8 cellular contexts compared by ENCODE assay signal in the genomic region with DNA sequence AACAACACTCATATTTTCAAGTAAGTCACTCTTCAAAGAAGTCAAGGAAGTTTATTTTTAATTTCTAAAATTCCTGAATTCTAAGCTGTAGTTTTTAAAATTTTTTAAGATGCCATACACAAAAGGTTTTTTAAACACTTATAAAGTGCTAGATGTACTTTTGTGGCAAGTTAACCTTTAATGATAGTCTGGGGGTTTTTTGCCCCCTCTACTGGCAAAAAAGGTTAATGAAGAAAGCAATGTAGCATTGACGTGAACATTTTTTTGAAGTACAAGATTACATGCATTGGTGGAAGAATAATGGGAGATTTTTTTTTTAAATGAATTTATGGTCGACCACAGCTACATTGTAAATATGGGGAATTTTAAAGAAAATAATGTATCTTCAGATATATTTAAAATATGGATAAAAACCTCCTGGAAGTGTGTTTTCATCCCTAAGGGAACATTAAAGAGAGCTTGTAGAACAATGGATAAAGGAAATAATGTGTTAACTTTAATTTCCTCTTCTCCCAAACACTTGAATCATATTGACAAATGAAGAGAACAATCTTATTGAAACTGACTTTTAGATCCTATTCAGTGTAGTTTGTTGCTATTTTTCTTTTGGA. TPM values are rescaled to one million over a fixed set of nuclear protein-coding genes. Genes with fewer than 3 reads are reported as not detected.
DNase-seq lines count a peak whose midpoint lies in the region; ATAC-seq and TF ChIP-seq lines count a peak whose summit lies in the region.

No MANE protein-coding gene starts in this region.

- no peaks in the 10 kb centered on the region for H3K27me3 ChIP-seq in stomach

- H3K4me1 ChIP-seq in stomach: peaks cover 13 to 94% (median 51%) of the 10 kb centered on the region in 4 donors

- no peak overlapping the region for H3K4me3 ChIP-seq in stomach

- no peaks in the 10 kb centered on the region for H3K27me3 Mint-ChIP-seq in T-helper 17 cell
- no peaks in the 10 kb centered on the region for H3K27me3 Mint-ChIP-seq in activated T-helper 1 cell treated with anti-CD3 and anti-CD28 coated beads, Interleukin-12 subunit alpha, Interleukin-12 subunit beta, Interleukin-2, Interleukin-4 antibody, amounts not matched to agents 30 ng/mL and 10 ng/mL and 1 ng/mL, durations not matched to agents 14 hours and 24 hours and 36 hours (ENCODE audit: insufficient read depth)

- H3K4me3 Mint-ChIP-seq in T-helper 17 cell: no peak overlapping the region
- no peak overlapping the region for H3K4me3 Mint-ChIP-seq in activated T-helper 1 cell treated with anti-CD3 and anti-CD28 coated beads, Interleukin-12 subunit alpha, Interleukin-12 subunit beta, Interleukin-2, Interleukin-4 antibody, amounts not matched to agents 30 ng/mL and 10 ng/mL and 1 ng/mL, durations not matched to agents 14 hours and 24 hours and 36 hours

- 5 to 11% (median 7%) methylated on average over 2 of the region's 2 CpGs for WGBS in stomach, 5 donors

- peak; percentile 10 to 59 for DNase-seq in NCI-H524 (lab: John Stamatoyannopoulos, UW)
- no peak for DNase-seq in NCI-H524 treated with DMSO at 0.1 percent for 48 hours (lab: John Stamatoyannopoulos, UW)
- DNase-seq in T-helper 17 cell: no peak
- peak; percentile 29 for DNase-seq in globus pallidus (ENCODE audit: low spot score)
- no peak for DNase-seq in stomach
- no peak for DNase-seq in T1000 (lab: John Stamatoyannopoulos, UW)
- DNase-seq in activated T-helper 1 cell treated with anti-CD3 and anti-CD28 coated beads, Interleukin-12 subunit alpha, Interleukin-12 subunit beta, Interleukin-2, Interleukin-4 antibody, amounts not matched to agents 30 ng/mL and 10 ng/mL and 1 ng/mL, durations not matched to agents 14 hours and 24 hours and 36 hours (ENCODE audit: low spot score): no peak

- ATAC-seq in HG03280 (IDR thresholded peaks at IDR 0.05; ENCODE audit: unreplicated experiment) (peak; percentile 50), T-helper 17 cell (peak; percentile 54)

- peaks cover 24 to 70% (median 61%) of the 10 kb centered on the region in 4 donors for H3K36me3 ChIP-seq in stomach

- TF ChIP-seq CTCF in stomach (IDR thresholded peaks at IDR 0.05): peak in 4 of 7 experiments; percentile 25 to 47 (median 40)

- no peak for TF ChIP-seq POLR2A in stomach (IDR thresholded peaks at IDR 0.05)

- TF ChIP-seq EP300 in stomach (IDR thresholded peaks at IDR 0.05): no peak

- peaks cover 9% of the 10 kb centered on the region for H3K4me1 Mint-ChIP-seq in T-helper 17 cell
- peaks cover 21% of the 10 kb centered on the region for H3K4me1 Mint-ChIP-seq in activated T-helper 1 cell treated with anti-CD3 and anti-CD28 coated beads, Interleukin-12 subunit alpha, Interleukin-12 subunit beta, Interleukin-2, Interleukin-4 antibody, amounts not matched to agents 30 ng/mL and 10 ng/mL and 1 ng/mL, durations not matched to agents 14 hours and 24 hours and 36 hours (ENCODE audit: low read depth)

- intact Hi-C loops in stomach (cut with DNase I; ENCODE audit: low total_unique reads): no loop called here
- intact Hi-C loops in activated T-helper 1 cell treated with anti-CD3 and anti-CD28 coated beads, Interleukin-12 subunit alpha, Interleukin-12 subunit beta, Interleukin-2, Interleukin-4 antibody, amounts not matched to agents 30 ng/mL and 10 ng/mL and 1 ng/mL, durations not matched to agents 14 hours and 24 hours and 36 hours (cut with micrococcal nuclease): loop anchor here (1.0 kb wide), 3 partner anchors 12 to 827 kb away; no protein-coding TSS in a partner anchor

- no peak overlapping the region for H3K27ac Mint-ChIP-seq in T-helper 17 cell
- H3K27ac Mint-ChIP-seq in activated T-helper 1 cell treated with anti-CD3 and anti-CD28 coated beads, Interleukin-12 subunit alpha, Interleukin-12 subunit beta, Interleukin-2, Interleukin-4 antibody, amounts not matched to agents 30 ng/mL and 10 ng/mL and 1 ng/mL, durations not matched to agents 14 hours and 24 hours and 36 hours: no peak overlapping the region

- H3K27ac ChIP-seq in stomach: peak overlapping the region in 1 of 5 donors; percentile 16

- H3K9me3 ChIP-seq in T-helper 17 cell (ENCODE audit: control insufficient read depth, low read length, poor library complexity, severe bottlenecking) (no peaks in the 10 kb centered on the region), stomach (no peaks in the 10 kb centered on the region)

- no peaks in the 10 kb centered on the region for H3K9me3 Mint-ChIP-seq in activated T-helper 1 cell treated with anti-CD3 and anti-CD28 coated beads, Interleukin-12 subunit alpha, Interleukin-12 subunit beta, Interleukin-2, Interleukin-4 antibody, amounts not matched to agents 30 ng/mL and 10 ng/mL and 1 ng/mL, durations not matched to agents 14 hours and 24 hours and 36 hours

- H3K36me3 Mint-ChIP-seq in T-helper 17 cell (ENCODE audit: low read depth): peaks cover 11% of the 10 kb centered on the region
- H3K36me3 Mint-ChIP-seq in activated T-helper 1 cell treated with anti-CD3 and anti-CD28 coated beads, Interleukin-12 subunit alpha, Interleukin-12 subunit beta, Interleukin-2, Interleukin-4 antibody, amounts not matched to agents 30 ng/mL and 10 ng/mL and 1 ng/mL, durations not matched to agents 14 hours and 24 hours and 36 hours (ENCODE audit: low read depth): peaks cover 52% of the 10 kb centered on the region

RNA-seq across cellular contexts. Expression of a gene that starts 12.6 kb away (rescaled TPM):
- 10 to 100 TPM; 32.9 to 77.1 TPM for total RNA-seq in T-helper 17 cell
- total RNA-seq in stomach: 100 to 1,000 TPM in 4 of 5 donors, 10 to 100 TPM in 1; 53.1 to 222 (median 146) TPM
- 10 to 100 TPM; 19.4 to 62.9 (median 37.6) TPM for polyA plus RNA-seq in stomach
- 51.6 and 54.2 TPM in 2 replicates for total RNA-seq in activated T-helper 1 cell treated with anti-CD3 and anti-CD28 coated beads, Interleukin-12 subunit alpha, Interleukin-12 subunit beta, Interleukin-2, Interleukin-4 antibody, amounts not matched to agents 30 ng/mL and 10 ng/mL and 1 ng/mL, durations not matched to agents 14 hours and 24 hours and 36 hours

Comparison
In these comparisons a context has a peak if more than half of its experiments do, and no peak if none do; other contexts are left out.
1. DNase-seq: peak in NCI-H524 (2 of 2) and globus pallidus (single experiment); none in NCI-H524 treated with DMSO at 0.1 percent for 48 hours (single experiment), T-helper 17 cell (0 of 3), stomach (single experiment), T1000 (single experiment) and activated T-helper 1 cell treated with anti-CD3 and anti-CD28 coated beads, Interleukin-12 subunit alpha, Interleukin-12 subunit beta, Interleukin-2, Interleukin-4 antibody, amounts not matched to agents 30 ng/mL and 10 ng/mL and 1 ng/mL, durations not matched to agents 14 hours and 24 hours and 36 hours (single experiment).